1 cellular context compared by ENCODE assay signal in the genomic region with DNA sequence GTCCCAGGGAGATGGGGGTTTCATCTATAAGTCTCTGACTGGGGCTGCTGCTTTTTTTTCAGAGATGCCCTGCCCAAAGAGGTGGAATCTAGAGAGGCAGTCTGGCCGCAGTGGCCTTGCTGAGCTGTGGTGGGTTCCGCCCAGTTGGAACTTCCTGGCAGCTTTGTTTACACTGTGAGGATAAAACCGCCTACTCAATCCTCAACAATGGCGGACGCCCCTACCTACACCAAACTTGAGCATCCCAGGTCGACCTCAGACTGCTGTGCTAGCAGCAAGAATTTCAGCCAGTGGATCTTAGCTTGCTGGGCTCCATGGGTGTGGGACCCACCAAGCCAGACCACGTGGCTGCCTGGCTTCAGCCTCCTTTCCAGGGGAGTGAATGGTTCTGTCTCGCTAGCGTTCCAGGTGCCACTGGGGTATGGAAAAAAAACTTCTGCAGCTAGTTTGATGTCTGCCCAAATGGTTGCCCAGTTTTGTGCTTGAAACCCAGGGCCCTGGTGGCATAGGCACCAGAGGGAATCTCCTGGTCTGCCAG.
TF ChIP-seq lines count a peak whose summit lies in the region.

No MANE protein-coding gene starts in this region.

TF ChIP-seq in K562, 482 proteins besides CTCF, POLR2A, EP300 and RAD21 (continued from another document):
- TF ChIP-seq, protein P1, sequence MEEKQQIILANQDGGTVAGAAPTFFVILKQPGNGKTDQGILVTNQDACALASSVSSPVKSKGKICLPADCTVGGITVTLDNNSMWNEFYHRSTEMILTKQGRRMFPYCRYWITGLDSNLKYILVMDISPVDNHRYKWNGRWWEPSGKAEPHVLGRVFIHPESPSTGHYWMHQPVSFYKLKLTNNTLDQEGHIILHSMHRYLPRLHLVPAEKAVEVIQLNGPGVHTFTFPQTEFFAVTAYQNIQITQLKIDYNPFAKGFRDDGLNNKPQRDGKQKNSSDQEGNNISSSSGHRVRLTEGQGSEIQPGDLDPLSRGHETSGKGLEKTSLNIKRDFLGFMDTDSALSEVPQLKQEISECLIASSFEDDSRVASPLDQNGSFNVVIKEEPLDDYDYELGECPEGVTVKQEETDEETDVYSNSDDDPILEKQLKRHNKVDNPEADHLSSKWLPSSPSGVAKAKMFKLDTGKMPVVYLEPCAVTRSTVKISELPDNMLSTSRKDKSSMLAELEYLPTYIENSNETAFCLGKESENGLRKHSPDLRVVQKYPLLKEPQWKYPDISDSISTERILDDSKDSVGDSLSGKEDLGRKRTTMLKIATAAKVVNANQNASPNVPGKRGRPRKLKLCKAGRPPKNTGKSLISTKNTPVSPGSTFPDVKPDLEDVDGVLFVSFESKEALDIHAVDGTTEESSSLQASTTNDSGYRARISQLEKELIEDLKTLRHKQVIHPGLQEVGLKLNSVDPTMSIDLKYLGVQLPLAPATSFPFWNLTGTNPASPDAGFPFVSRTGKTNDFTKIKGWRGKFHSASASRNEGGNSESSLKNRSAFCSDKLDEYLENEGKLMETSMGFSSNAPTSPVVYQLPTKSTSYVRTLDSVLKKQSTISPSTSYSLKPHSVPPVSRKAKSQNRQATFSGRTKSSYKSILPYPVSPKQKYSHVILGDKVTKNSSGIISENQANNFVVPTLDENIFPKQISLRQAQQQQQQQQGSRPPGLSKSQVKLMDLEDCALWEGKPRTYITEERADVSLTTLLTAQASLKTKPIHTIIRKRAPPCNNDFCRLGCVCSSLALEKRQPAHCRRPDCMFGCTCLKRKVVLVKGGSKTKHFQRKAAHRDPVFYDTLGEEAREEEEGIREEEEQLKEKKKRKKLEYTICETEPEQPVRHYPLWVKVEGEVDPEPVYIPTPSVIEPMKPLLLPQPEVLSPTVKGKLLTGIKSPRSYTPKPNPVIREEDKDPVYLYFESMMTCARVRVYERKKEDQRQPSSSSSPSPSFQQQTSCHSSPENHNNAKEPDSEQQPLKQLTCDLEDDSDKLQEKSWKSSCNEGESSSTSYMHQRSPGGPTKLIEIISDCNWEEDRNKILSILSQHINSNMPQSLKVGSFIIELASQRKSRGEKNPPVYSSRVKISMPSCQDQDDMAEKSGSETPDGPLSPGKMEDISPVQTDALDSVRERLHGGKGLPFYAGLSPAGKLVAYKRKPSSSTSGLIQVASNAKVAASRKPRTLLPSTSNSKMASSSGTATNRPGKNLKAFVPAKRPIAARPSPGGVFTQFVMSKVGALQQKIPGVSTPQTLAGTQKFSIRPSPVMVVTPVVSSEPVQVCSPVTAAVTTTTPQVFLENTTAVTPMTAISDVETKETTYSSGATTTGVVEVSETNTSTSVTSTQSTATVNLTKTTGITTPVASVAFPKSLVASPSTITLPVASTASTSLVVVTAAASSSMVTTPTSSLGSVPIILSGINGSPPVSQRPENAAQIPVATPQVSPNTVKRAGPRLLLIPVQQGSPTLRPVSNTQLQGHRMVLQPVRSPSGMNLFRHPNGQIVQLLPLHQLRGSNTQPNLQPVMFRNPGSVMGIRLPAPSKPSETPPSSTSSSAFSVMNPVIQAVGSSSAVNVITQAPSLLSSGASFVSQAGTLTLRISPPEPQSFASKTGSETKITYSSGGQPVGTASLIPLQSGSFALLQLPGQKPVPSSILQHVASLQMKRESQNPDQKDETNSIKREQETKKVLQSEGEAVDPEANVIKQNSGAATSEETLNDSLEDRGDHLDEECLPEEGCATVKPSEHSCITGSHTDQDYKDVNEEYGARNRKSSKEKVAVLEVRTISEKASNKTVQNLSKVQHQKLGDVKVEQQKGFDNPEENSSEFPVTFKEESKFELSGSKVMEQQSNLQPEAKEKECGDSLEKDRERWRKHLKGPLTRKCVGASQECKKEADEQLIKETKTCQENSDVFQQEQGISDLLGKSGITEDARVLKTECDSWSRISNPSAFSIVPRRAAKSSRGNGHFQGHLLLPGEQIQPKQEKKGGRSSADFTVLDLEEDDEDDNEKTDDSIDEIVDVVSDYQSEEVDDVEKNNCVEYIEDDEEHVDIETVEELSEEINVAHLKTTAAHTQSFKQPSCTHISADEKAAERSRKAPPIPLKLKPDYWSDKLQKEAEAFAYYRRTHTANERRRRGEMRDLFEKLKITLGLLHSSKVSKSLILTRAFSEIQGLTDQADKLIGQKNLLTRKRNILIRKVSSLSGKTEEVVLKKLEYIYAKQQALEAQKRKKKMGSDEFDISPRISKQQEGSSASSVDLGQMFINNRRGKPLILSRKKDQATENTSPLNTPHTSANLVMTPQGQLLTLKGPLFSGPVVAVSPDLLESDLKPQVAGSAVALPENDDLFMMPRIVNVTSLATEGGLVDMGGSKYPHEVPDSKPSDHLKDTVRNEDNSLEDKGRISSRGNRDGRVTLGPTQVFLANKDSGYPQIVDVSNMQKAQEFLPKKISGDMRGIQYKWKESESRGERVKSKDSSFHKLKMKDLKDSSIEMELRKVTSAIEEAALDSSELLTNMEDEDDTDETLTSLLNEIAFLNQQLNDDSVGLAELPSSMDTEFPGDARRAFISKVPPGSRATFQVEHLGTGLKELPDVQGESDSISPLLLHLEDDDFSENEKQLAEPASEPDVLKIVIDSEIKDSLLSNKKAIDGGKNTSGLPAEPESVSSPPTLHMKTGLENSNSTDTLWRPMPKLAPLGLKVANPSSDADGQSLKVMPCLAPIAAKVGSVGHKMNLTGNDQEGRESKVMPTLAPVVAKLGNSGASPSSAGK (IDR thresholded peaks at IDR 0.05), result 0 out of 2 replicates have a peak, but pooled peaks have one; percentile 22
- no peak for TF ChIP-seq TSC22D4 (tag; IDR thresholded peaks at IDR 0.05)
- no peak for TF ChIP-seq ZNF354B (CRISPR knock-in tag; IDR thresholded peaks at IDR 0.05)
